13 cellular contexts compared by ENCODE assay signal in genomic region chr3:114878119-114878839, GRCh38.
DNase-seq lines count a peak whose midpoint lies in the region; ATAC-seq and TF ChIP-seq lines count a peak whose summit lies in the region.
"Had no signal": no experiment of that assay in that cellular context is flagged by ENCODE, and none has a peak within 500 bp of the region (broad histone marks: within the 10 kb centered on the region; RNA-seq: fewer than 3 reads in every experiment).

No MANE protein-coding gene starts in this region.

- intact Hi-C loops in body of pancreas (cut with DNase I) (no loop called here), Right ventricle myocardium inferior (cut with DNase I) (no loop called here)

- no peak for TF ChIP-seq RAD21 in neural cell (conservative IDR thresholded peaks at IDR 0.05)

- H3K9ac ChIP-seq in Loucy (ENCODE audit: low read depth, low read length, poor library complexity, severe bottlenecking) (no peak overlapping the region), neural cell (ENCODE audit: low read length) (peak overlapping the region; percentile 6)

- no peaks in the 10 kb centered on the region for H3K36me3 ChIP-seq in Loucy (ENCODE audit: insufficient read depth, low read length)
- no peaks in the 10 kb centered on the region for H3K36me3 ChIP-seq in body of pancreas (replicated peaks in 1 of 2; ENCODE audit: insufficient read depth in 1 of 2, low read depth in 2 of 2)
- no peaks in the 10 kb centered on the region for H3K36me3 ChIP-seq in neural cell (ENCODE audit: insufficient read depth, low read length)

- TF ChIP-seq EP300 in neural cell (conservative IDR thresholded peaks at IDR 0.05; ENCODE audit: poor library complexity, severe bottlenecking) = no peak

- H3K27ac ChIP-seq in body of pancreas (peak overlapping the region in 3 of 4 donors; percentile 18 to 84 (median 67)), neural cell (ENCODE audit: low read length) (peak overlapping the region; percentile 61)

- H3K9me3 ChIP-seq in Loucy (ENCODE audit: insufficient read depth, low read depth, low read length) (no peaks in the 10 kb centered on the region), body of pancreas (no peaks in the 10 kb centered on the region), neural cell (ENCODE audit: low read length) (no peaks in the 10 kb centered on the region)

- H3K9me2 ChIP-seq in Loucy (replicated peaks; ENCODE audit: low read depth, low read length) = no peaks in the 10 kb centered on the region
- H3K9me2 ChIP-seq in neural cell (ENCODE audit: insufficient read depth, low read length) = no peaks in the 10 kb centered on the region

- no peaks in the 10 kb centered on the region for H4K20me1 ChIP-seq in Loucy (ENCODE audit: insufficient read depth, low read length, poor library complexity, severe bottlenecking)
- H4K20me1 ChIP-seq in neural cell (ENCODE audit: insufficient read depth) = no peaks in the 10 kb centered on the region

- H3K27me3 ChIP-seq in Loucy (ENCODE audit: insufficient read depth, low read length, poor library complexity, severe bottlenecking) (no peaks in the 10 kb centered on the region), body of pancreas (no peaks in the 10 kb centered on the region), neural cell (ENCODE audit: insufficient read depth, low read depth, low read length) (no peaks in the 10 kb centered on the region)

- no peak overlapping the region for H3K4me3 ChIP-seq in Loucy (ENCODE audit: low read length, poor library complexity, severe bottlenecking)
- H3K4me3 ChIP-seq in body of pancreas = no peak overlapping the region
- H3K4me3 ChIP-seq in neural cell (ENCODE audit: low read length) = no peak overlapping the region

- ATAC-seq in body of pancreas (no peak), Right ventricle myocardium inferior (no peak), HG03095 (IDR thresholded peaks at IDR 0.05; ENCODE audit: unreplicated experiment) (no peak)
- ATAC-seq: natural killer cell, Panc1 had no signal

- H2AFZ ChIP-seq in Loucy (ENCODE audit: low read length) = no peak overlapping the region
- H2AFZ ChIP-seq in neural cell (ENCODE audit: low read depth, low read length) = peak overlapping the region; percentile 52

- TF ChIP-seq CTCF in Loucy (conservative IDR thresholded peaks at IDR 0.05; ENCODE audit: low read length) (no peak), body of pancreas (IDR thresholded peaks at IDR 0.05) (no peak), neural cell (IDR thresholded peaks at IDR 0.05; ENCODE audit: poor library complexity, severe bottlenecking) (no peak)

- TF ChIP-seq POLR2A in body of pancreas (IDR thresholded peaks at IDR 0.05) = no peak

- peak overlapping the region; percentile 19 for H3K4me2 ChIP-seq in Loucy (ENCODE audit: low read depth, low read length, poor library complexity, severe bottlenecking)
- no peak overlapping the region for H3K4me2 ChIP-seq in neural cell (ENCODE audit: low read length)

- H3F3A ChIP-seq in Loucy (ENCODE audit: low read depth) (no peaks in the 10 kb centered on the region; the same call in 1 of the 2 replicates), neural cell (ENCODE audit: insufficient read depth, low read length, poor library complexity, severe bottlenecking) (no peaks in the 10 kb centered on the region)

- DNase-seq in ELR (ENCODE audit: low read depth) = peak; percentile 79
- no peak for DNase-seq in body of pancreas
- DNase-seq in T-helper 1 cell = no peak
- DNase-seq in activated naive CD4-positive, alpha-beta T cell treated with Interleukin-2 at 50 U/mL for 16 hours = no peak
- DNase-seq in Right ventricle myocardium inferior (ENCODE audit: missing footprints) = no peak
- DNase-seq: activated B cell treated with CpG ODN at 0.5 μM for 24 hours; activated effector memory CD4-positive, alpha-beta T cell treated with anti-CD3 and anti-CD28 coated beads, Interleukin-2, amount 50 U/mL, for 16 hours; natural killer cell; stimulated activated naive CD4-positive, alpha-beta T cell treated with Interleukin-2 at 50 U/mL for 16 hours had no signal

- H3K79me2 ChIP-seq in Loucy (ENCODE audit: insufficient read depth, low read length) = no peaks in the 10 kb centered on the region
- no peaks in the 10 kb centered on the region for H3K79me2 ChIP-seq in neural cell (replicated peaks; ENCODE audit: insufficient read depth, low read length)

- WGBS in body of pancreas, 2 donors = 70 to 72% methylated on average over 5 of the region's 5 CpGs

- H3K4me1 ChIP-seq in Loucy (ENCODE audit: insufficient read depth, low read length, poor library complexity, severe bottlenecking) (peaks cover 35% of the 10 kb centered on the region), body of pancreas (peaks cover 58% of the 10 kb centered on the region)

TF ChIP-seq in neural cell, 6 proteins besides CTCF, POLR2A, EP300 and RAD21:
- TF ChIP-seq POLR2AphosphoS5 (IDR thresholded peaks at IDR 0.05) = no peak
- TF ChIP-seq REST (IDR thresholded peaks at IDR 0.05; ENCODE audit: borderline replicate concordance) = no peak
- no peak for TF ChIP-seq SMC3 (conservative IDR thresholded peaks at IDR 0.05; ENCODE audit: poor library complexity)
- no peak for TF ChIP-seq EZH2 (IDR thresholded peaks at IDR 0.05; ENCODE audit: borderline replicate concordance, insufficient read depth, low read length, poor library complexity, severe bottlenecking)
- TF ChIP-seq MXI1 (conservative IDR thresholded peaks at IDR 0.05; ENCODE audit: poor library complexity, severe bottlenecking) = no peak
- TF ChIP-seq TAF1 (IDR thresholded peaks at IDR 0.05; ENCODE audit: low read depth) = no peak
